ENCODE assay signal across 1 cellular context in the genomic region with DNA sequence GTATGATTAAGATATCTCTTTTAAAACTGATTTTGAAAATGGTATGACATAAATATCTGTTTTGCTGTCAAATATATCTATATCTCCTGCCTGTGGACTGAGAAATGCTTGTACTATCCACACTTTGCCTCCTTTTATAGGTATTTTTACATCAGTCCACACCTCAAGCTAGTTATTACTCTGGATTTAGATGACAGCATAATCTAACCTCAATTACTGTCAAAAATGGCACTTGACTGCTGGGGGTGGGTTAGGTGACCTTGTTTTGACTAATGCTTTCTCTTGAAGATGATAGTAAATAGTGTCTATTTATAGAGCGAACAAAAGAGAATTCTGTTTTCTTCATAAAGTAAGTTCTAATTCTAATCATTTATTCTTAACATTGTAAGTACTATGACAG.
TF ChIP-seq lines count a peak whose summit lies in the region.

No MANE protein-coding gene starts in this region.

TF ChIP-seq in GM23338, 12 proteins besides CTCF, POLR2A, EP300 and RAD21 (continued from another document):
- TF ChIP-seq, protein P1, sequence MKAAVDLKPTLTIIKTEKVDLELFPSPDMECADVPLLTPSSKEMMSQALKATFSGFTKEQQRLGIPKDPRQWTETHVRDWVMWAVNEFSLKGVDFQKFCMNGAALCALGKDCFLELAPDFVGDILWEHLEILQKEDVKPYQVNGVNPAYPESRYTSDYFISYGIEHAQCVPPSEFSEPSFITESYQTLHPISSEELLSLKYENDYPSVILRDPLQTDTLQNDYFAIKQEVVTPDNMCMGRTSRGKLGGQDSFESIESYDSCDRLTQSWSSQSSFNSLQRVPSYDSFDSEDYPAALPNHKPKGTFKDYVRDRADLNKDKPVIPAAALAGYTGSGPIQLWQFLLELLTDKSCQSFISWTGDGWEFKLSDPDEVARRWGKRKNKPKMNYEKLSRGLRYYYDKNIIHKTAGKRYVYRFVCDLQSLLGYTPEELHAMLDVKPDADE (IDR thresholded peaks at IDR 0.05): no peak
- TF ChIP-seq ZNF114 (CRISPR knock-in tag; IDR thresholded peaks at IDR 0.05) (no peak), EZH2 (IDR thresholded peaks at IDR 0.05; ENCODE audit: low read depth, unreplicated experiment) (no peak), POLR2AphosphoS5 (IDR thresholded peaks at IDR 0.05; ENCODE audit: low read depth) (no peak), JUNB (IDR thresholded peaks at IDR 0.05; ENCODE audit: unreplicated experiment) (no peak), EZH2phosphoT487 (IDR thresholded peaks at IDR 0.05; ENCODE audit: unreplicated experiment) (no peak)
- TF ChIP-seq, protein P2, sequence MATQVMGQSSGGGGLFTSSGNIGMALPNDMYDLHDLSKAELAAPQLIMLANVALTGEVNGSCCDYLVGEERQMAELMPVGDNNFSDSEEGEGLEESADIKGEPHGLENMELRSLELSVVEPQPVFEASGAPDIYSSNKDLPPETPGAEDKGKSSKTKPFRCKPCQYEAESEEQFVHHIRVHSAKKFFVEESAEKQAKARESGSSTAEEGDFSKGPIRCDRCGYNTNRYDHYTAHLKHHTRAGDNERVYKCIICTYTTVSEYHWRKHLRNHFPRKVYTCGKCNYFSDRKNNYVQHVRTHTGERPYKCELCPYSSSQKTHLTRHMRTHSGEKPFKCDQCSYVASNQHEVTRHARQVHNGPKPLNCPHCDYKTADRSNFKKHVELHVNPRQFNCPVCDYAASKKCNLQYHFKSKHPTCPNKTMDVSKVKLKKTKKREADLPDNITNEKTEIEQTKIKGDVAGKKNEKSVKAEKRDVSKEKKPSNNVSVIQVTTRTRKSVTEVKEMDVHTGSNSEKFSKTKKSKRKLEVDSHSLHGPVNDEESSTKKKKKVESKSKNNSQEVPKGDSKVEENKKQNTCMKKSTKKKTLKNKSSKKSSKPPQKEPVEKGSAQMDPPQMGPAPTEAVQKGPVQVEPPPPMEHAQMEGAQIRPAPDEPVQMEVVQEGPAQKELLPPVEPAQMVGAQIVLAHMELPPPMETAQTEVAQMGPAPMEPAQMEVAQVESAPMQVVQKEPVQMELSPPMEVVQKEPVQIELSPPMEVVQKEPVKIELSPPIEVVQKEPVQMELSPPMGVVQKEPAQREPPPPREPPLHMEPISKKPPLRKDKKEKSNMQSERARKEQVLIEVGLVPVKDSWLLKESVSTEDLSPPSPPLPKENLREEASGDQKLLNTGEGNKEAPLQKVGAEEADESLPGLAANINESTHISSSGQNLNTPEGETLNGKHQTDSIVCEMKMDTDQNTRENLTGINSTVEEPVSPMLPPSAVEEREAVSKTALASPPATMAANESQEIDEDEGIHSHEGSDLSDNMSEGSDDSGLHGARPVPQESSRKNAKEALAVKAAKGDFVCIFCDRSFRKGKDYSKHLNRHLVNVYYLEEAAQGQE (IDR thresholded peaks at IDR 0.05; ENCODE audit: unreplicated experiment): no peak
